1 cellular context compared by ENCODE assay signal in genomic region chr10:24292304-24293291, GRCh38.
TF ChIP-seq lines count a peak whose summit lies in the region.

No MANE protein-coding gene starts in this region.

TF ChIP-seq in K562, 482 proteins besides CTCF, POLR2A, EP300 and RAD21 (continued from another document):
- TF ChIP-seq, protein P1, sequence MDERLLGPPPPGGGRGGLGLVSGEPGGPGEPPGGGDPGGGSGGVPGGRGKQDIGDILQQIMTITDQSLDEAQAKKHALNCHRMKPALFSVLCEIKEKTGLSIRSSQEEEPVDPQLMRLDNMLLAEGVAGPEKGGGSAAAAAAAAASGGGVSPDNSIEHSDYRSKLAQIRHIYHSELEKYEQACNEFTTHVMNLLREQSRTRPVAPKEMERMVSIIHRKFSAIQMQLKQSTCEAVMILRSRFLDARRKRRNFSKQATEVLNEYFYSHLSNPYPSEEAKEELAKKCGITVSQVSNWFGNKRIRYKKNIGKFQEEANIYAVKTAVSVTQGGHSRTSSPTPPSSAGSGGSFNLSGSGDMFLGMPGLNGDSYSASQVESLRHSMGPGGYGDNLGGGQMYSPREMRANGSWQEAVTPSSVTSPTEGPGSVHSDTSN (CRISPR knock-in tag; IDR thresholded peaks at IDR 0.05; ENCODE audit: low read depth): 0 out of 2 replicates have a peak, but pooled peaks have one; percentile 36
- TF ChIP-seq, protein P1 (tag; conservative IDR thresholded peaks at IDR 0.05; ENCODE audit: low read depth): peak; percentile 79
- TF ChIP-seq BACH1 (tag; IDR thresholded peaks at IDR 0.05) (peak; percentile 91), NFE2 (IDR thresholded peaks at IDR 0.05; ENCODE audit: low read depth) (peak; percentile 97), PKNOX1 (IDR thresholded peaks at IDR 0.05) (peak; percentile 94), MIER1 (IDR thresholded peaks at IDR 0.05; ENCODE audit: low read depth) (peak; percentile 79; the same call in 1 of the 2 replicates), MEIS2 (IDR thresholded peaks at IDR 0.05; ENCODE audit: partially characterized antibody) (peak; percentile 61), C11orf30 (IDR thresholded peaks at IDR 0.05; ENCODE audit: low read depth) (peak; percentile 88), HNRNPH1 (optimal IDR thresholded peaks at IDR 0.05; ENCODE audit: low read depth, low read length) (no peak), MAFG (tag; conservative IDR thresholded peaks at IDR 0.05) (peak; percentile 97), USF1 (CRISPR knock-in tag; IDR thresholded peaks at IDR 0.05) (no peak), ZNF766 (CRISPR knock-in tag; conservative IDR thresholded peaks at IDR 0.05) (peak; percentile 96), ZNF644 (tag; IDR thresholded peaks at IDR 0.05; ENCODE audit: low read depth) (no peak)
TF ChIP-seq in K562: peak in this region for 13.
